ENCODE assay signal across 25 cellular contexts in genomic region chr5:124948754-124949275, GRCh38.
DNase-seq lines count a peak whose midpoint lies in the region; ATAC-seq and TF ChIP-seq lines count a peak whose summit lies in the region.
"Had no signal": no experiment of that assay in that cellular context is flagged by ENCODE, and none has a peak within 500 bp of the region (broad histone marks: within the 10 kb centered on the region; RNA-seq: fewer than 3 reads in every experiment).

No MANE protein-coding gene starts in this region.

- H3K9me3 Mint-ChIP-seq in WTC11: peaks cover 13% of the 10 kb centered on the region
- H3K9me3 Mint-ChIP-seq: dendritic cell treated with granulocyte-macrophage colony-stimulating factor and Interleukin-4, amounts not matched to agents 40 ng/mL and 50 ng/mL, for 4 days; IgD-negative memory B cell had no signal

- H3K27me3 ChIP-seq in heart right ventricle (no peaks in the 10 kb centered on the region), right atrium auricular region (no peaks in the 10 kb centered on the region), uterus (no peaks in the 10 kb centered on the region)
- H3K27me3 ChIP-seq: thyroid gland had no signal

- peak in 6 of 8 donors; percentile 17 to 77 (median 64) for ATAC-seq in heart right ventricle
- ATAC-seq in WTC11: no peak
- ATAC-seq in GM19328 (IDR thresholded peaks at IDR 0.05; ENCODE audit: unreplicated experiment): no peak
- ATAC-seq: left lobe of liver had no signal

- H3K4me3 ChIP-seq in heart right ventricle (no peak overlapping the region), right atrium auricular region (no peak overlapping the region), uterus (no peak overlapping the region)
- H3K4me3 ChIP-seq: mucosa of descending colon, thyroid gland had no signal

- peak overlapping the region; percentile 72; the same call in 1 of the 2 replicates for H3K27ac Mint-ChIP-seq in WTC11
- H3K27ac Mint-ChIP-seq: B cell; dendritic cell treated with granulocyte-macrophage colony-stimulating factor and Interleukin-4, amounts not matched to agents 40 ng/mL and 50 ng/mL, for 4 days; IgD-negative memory B cell had no signal

- intact Hi-C loops in heart right ventricle (cut with DNase I): no loop called here
- intact Hi-C loops in uterus (cut with DNase I; ENCODE audit: low total_unique reads): no loop called here

- POLR2A ChIA-PET in WTC11 (lab: Charles Lee): no interaction called here

- H3K4me1 ChIP-seq in heart right ventricle: peaks cover 0 to 21% (median 9%) of the 10 kb centered on the region in 9 donors
- H3K4me1 ChIP-seq in right atrium auricular region: no peaks in the 10 kb centered on the region
- peaks cover 0 to 3% of the 10 kb centered on the region in 2 donors for H3K4me1 ChIP-seq in uterus
- H3K4me1 ChIP-seq: Caco-2, thyroid gland had no signal

- CTCF ChIA-PET in WTC11 (lab: Charles Lee): no interaction called here

- H3K27ac ChIP-seq in heart right ventricle: peak overlapping the region in 4 of 10 donors; percentile 2 to 36 (median 30)
- H3K27ac ChIP-seq in right atrium auricular region: peak overlapping the region in 1 of 2 donors; percentile 50
- peak overlapping the region; percentile 48 to 53 for H3K27ac ChIP-seq in uterus
- H3K27ac ChIP-seq: thyroid gland had no signal

- H3K27me3 Mint-ChIP-seq in WTC11 (ENCODE audit: low read depth): no peaks in the 10 kb centered on the region
- H3K27me3 Mint-ChIP-seq: B cell, IgD-negative memory B cell had no signal

- peaks cover 6% of the 10 kb centered on the region; the same call in 1 of the 2 replicates for H3K36me3 Mint-ChIP-seq in WTC11

- H3K9me3 ChIP-seq in heart right ventricle: no peaks in the 10 kb centered on the region
- no peaks in the 10 kb centered on the region for H3K9me3 ChIP-seq in right atrium auricular region
- no peaks in the 10 kb centered on the region for H3K9me3 ChIP-seq in uterus
- H3K9me3 ChIP-seq: Caco-2, mucosa of descending colon, thyroid gland had no signal

- DNase-seq in heart right ventricle: no peak
- DNase-seq in right atrium auricular region (ENCODE audit: low spot score): no peak
- DNase-seq in WTC11 (ENCODE audit: low spot score): no peak
- peak; percentile 33 for DNase-seq in myocyte (ENCODE audit: low read depth)
- no peak for DNase-seq in uterus
- DNase-seq in NCI-H526 (lab: John Stamatoyannopoulos, UW): no peak
- DNase-seq in activated effector memory CD4-positive, alpha-beta T cell treated with Interleukin-2 at 50 U/mL for 16 hours: no peak
- DNase-seq: activated CD4-positive, CD25-positive, alpha-beta regulatory T cell treated with anti-CD3 and anti-CD28 coated beads, Interleukin-2, amount 50 U/mL, for 72 hours; activated naive CD4-positive, alpha-beta T cell treated with Interleukin-2 at 50 U/mL for 16 hours; activated T-cell treated with anti-CD3 and anti-CD28 coated beads, Interleukin-2, amount 50 U/mL, for 1 hour; Caco-2; DND-41; MM.1S; NCI-H2171; NCI-H524 treated with DMSO at 0.1 percent for 48 hours; stimulated activated CD4-positive, alpha-beta T cell treated with anti-CD3 and anti-CD28 coated beads, Interleukin-4, amount 100 ng/mL, for 1 hour; stimulated activated naive CD4-positive, alpha-beta T cell treated with Interleukin-2 at 50 U/mL for 16 hours; SW 1271 had no signal

- no peak for TF ChIP-seq POLR2A in uterus (IDR thresholded peaks at IDR 0.05)

- WGBS in heart right ventricle, 2 donors: 48 to 60% methylated on average over 4 of the region's 4 CpGs

- no peaks in the 10 kb centered on the region for H3K36me3 ChIP-seq in heart right ventricle
- no peaks in the 10 kb centered on the region for H3K36me3 ChIP-seq in right atrium auricular region
- H3K36me3 ChIP-seq in uterus: no peaks in the 10 kb centered on the region
- H3K36me3 ChIP-seq: thyroid gland had no signal

- no peak overlapping the region for H3K4me3 Mint-ChIP-seq in WTC11
- H3K4me3 Mint-ChIP-seq: B cell; dendritic cell treated with granulocyte-macrophage colony-stimulating factor and Interleukin-4, amounts not matched to agents 40 ng/mL and 50 ng/mL, for 4 days; IgD-negative memory B cell had no signal

- TF ChIP-seq CTCF in heart right ventricle (IDR thresholded peaks at IDR 0.05) (no peak), right atrium auricular region (IDR thresholded peaks at IDR 0.05) (no peak), WTC11 (IDR thresholded peaks at IDR 0.05) (no peak), uterus (IDR thresholded peaks at IDR 0.05) (no peak)

- H3K4me1 Mint-ChIP-seq in WTC11: peaks cover 28% of the 10 kb centered on the region

TF ChIP-seq in WTC11, 78 proteins besides CTCF, POLR2A, EP300 and RAD21 (continues in another document):
- no peak for TF ChIP-seq MXD4 (CRISPR knock-in tag; IDR thresholded peaks at IDR 0.05; ENCODE audit: borderline replicate concordance)
- no peak for TF ChIP-seq ZNF121 (CRISPR knock-in tag; IDR thresholded peaks at IDR 0.05)
- no peak for TF ChIP-seq E2F4 (CRISPR knock-in tag; IDR thresholded peaks at IDR 0.05; ENCODE audit: borderline replicate concordance, low read depth)
- TF ChIP-seq PRDM15 (CRISPR knock-in tag; IDR thresholded peaks at IDR 0.05): no peak
- no peak for TF ChIP-seq ZMAT4 (CRISPR knock-in tag; IDR thresholded peaks at IDR 0.05)
- TF ChIP-seq PRRX2 (CRISPR knock-in tag; IDR thresholded peaks at IDR 0.05): no peak
- no peak for TF ChIP-seq FOXK1 (CRISPR knock-in tag; IDR thresholded peaks at IDR 0.05)
- TF ChIP-seq AFF4 (CRISPR knock-in tag; IDR thresholded peaks at IDR 0.05; ENCODE audit: borderline replicate concordance): no peak

Comparison
In these comparisons a context has a peak if more than half of its experiments do, and no peak if none do; other contexts are left out.
1. ATAC-seq: peak in heart right ventricle (6 of 8); none in WTC11 (single experiment) and GM19328 (single experiment).